ENCODE assay signal across 11 cellular contexts in genomic region chrX:39808471-39808917, GRCh38.
DNase-seq lines count a peak whose midpoint lies in the region; ATAC-seq, FAIRE-seq and TF ChIP-seq lines count a peak whose summit lies in the region.
"Had no signal": no experiment of that assay in that cellular context is flagged by ENCODE, and none has a peak within 500 bp of the region (broad histone marks: within the 10 kb centered on the region; RNA-seq: fewer than 3 reads in every experiment).

No MANE protein-coding gene starts in this region.

- ATAC-seq in body of pancreas (peak; percentile 59), HG03108 (IDR thresholded peaks at IDR 0.05; ENCODE audit: unreplicated experiment) (no peak)

- no peaks in the 10 kb centered on the region for H3K36me3 ChIP-seq in body of pancreas (replicated peaks in 1 of 2; ENCODE audit: insufficient read depth in 1 of 2, low read depth in 2 of 2)
- no peaks in the 10 kb centered on the region for H3K36me3 ChIP-seq in hepatocyte (replicated peaks; ENCODE audit: insufficient read depth, low read depth)
- no peaks in the 10 kb centered on the region for H3K36me3 ChIP-seq in spleen

- peak overlapping the region in 2 of 4 donors; percentile 21 to 40 for H3K27ac ChIP-seq in body of pancreas
- peak overlapping the region; percentile 68 for H3K27ac ChIP-seq in hepatocyte
- peak overlapping the region in 6 of 8 donors; percentile 13 to 76 (median 62) for H3K27ac ChIP-seq in spleen

- H3K27me3 Mint-ChIP-seq in HFFc6 (ENCODE audit: insufficient read depth), result peaks cover 2% of the 10 kb centered on the region; the same call in 1 of the 2 replicates

- no peaks in the 10 kb centered on the region for H3K36me3 Mint-ChIP-seq in HFFc6 (ENCODE audit: low read depth)

- H4K20me1 ChIP-seq in hepatocyte (ENCODE audit: insufficient read depth, poor library complexity, severe bottlenecking), result no peaks in the 10 kb centered on the region

- no peaks in the 10 kb centered on the region for H3K79me2 ChIP-seq in hepatocyte

- no peak overlapping the region for H2AFZ ChIP-seq in hepatocyte

- peaks cover 31% of the 10 kb centered on the region for H3K4me1 Mint-ChIP-seq in HFFc6 (ENCODE audit: low read depth)

- H3K9me3 Mint-ChIP-seq in HFFc6, result no peaks in the 10 kb centered on the region

- intact Hi-C loops in body of pancreas (cut with DNase I) (no loop called here), spleen (cut with DNase I; ENCODE audit: low total_unique reads) (no loop called here)

- WGBS in body of pancreas, 2 donors, result 61 to 67% methylated on average over 5 to 6 of the region's 7 CpGs
- WGBS in hepatocyte (ENCODE audit: low lambda C conversion rate, missing lambda C conversion rate), result 35% methylated on average over 7 of the region's 7 CpGs
- WGBS in spleen, 5 donors, result 28 to 55% (median 33%) methylated on average over 3 to 7 of the region's 7 CpGs

- H3K4me2 ChIP-seq in hepatocyte, result no peak overlapping the region

- no peak for TF ChIP-seq CTCF in HFFc6 (IDR thresholded peaks at IDR 0.05)
- no peak for TF ChIP-seq CTCF in body of pancreas (IDR thresholded peaks at IDR 0.05)
- no peak for TF ChIP-seq CTCF in hepatocyte (IDR thresholded peaks at IDR 0.05; ENCODE audit: poor library complexity)
- no peak for TF ChIP-seq CTCF in spleen (IDR thresholded peaks at IDR 0.05 in 8 of 11, conservative IDR thresholded peaks at IDR 0.05 in 3 of 11)
- TF ChIP-seq CTCF in D721Med (IDR thresholded peaks at IDR 0.05; ENCODE audit: insufficient read depth, missing control alignments), result no peak

- TF ChIP-seq POLR2A in body of pancreas (IDR thresholded peaks at IDR 0.05) (no peak), spleen (IDR thresholded peaks at IDR 0.05) (no peak)

- peak overlapping the region; percentile 97 for H3K27ac Mint-ChIP-seq in HFFc6

- H3K27me3 ChIP-seq in body of pancreas (no peaks in the 10 kb centered on the region), hepatocyte (no peaks in the 10 kb centered on the region), spleen (replicated peaks in 1 of 7) (no peaks in the 10 kb centered on the region)

- H3K4me3 Mint-ChIP-seq in HFFc6, result peak overlapping the region; percentile 74

- H3K4me1 ChIP-seq in body of pancreas (peaks cover 8% of the 10 kb centered on the region), hepatocyte (ENCODE audit: insufficient read depth) (peaks cover 10% of the 10 kb centered on the region), spleen (peaks cover 0 to 19% (median 8%) of the 10 kb centered on the region in 6 donors)

- no peaks in the 10 kb centered on the region for H3K9me2 ChIP-seq in hepatocyte (replicated peaks; ENCODE audit: insufficient read depth)

- peak; percentile 88 for DNase-seq in HFFc6
- peak in 1 of 4 donors; percentile 10 for DNase-seq in body of pancreas
- DNase-seq in hepatocyte (ENCODE audit: low spot score), result peak; percentile 35
- DNase-seq in spleen, result no peak
- no peak for DNase-seq in D721Med (ENCODE audit: insufficient read length, low spot score)
- DNase-seq in NCI-H748 treated with DMSO at 0.1 percent for 48 hours (lab: John Stamatoyannopoulos, UW), result no peak
- no peak for DNase-seq in germinal center (ENCODE audit: low spot score)
- DNase-seq: NCI-H2171 had no signal

- no peak overlapping the region for H3K4me3 ChIP-seq in body of pancreas
- no peak overlapping the region for H3K4me3 ChIP-seq in hepatocyte
- H3K4me3 ChIP-seq in spleen, result no peak overlapping the region

- H3K9me3 ChIP-seq in body of pancreas (no peaks in the 10 kb centered on the region), hepatocyte (ENCODE audit: low read depth) (no peaks in the 10 kb centered on the region), spleen (no peaks in the 10 kb centered on the region)

- FAIRE-seq in D721Med (lab: Jason Lieb, UNC), result no peak
- FAIRE-seq: endometrium, G401.6 had no signal

Comparison
In these comparisons a context has a peak if more than half of its experiments do, and no peak if none do; other contexts are left out.
1. DNase-seq: peak in HFFc6 (single experiment) and hepatocyte (single experiment); none in spleen (single experiment), D721Med (single experiment), NCI-H748 treated with DMSO at 0.1 percent for 48 hours (single experiment) and germinal center (single experiment).